ENCODE assay signal across 17 cellular contexts in genomic region chr10:11936389-11937152, GRCh38.
DNase-seq lines count a peak whose midpoint lies in the region; ATAC-seq, FAIRE-seq and TF ChIP-seq lines count a peak whose summit lies in the region.
"Had no signal": no experiment of that assay in that cellular context is flagged by ENCODE, and none has a peak within 500 bp of the region (broad histone marks: within the 10 kb centered on the region; RNA-seq: fewer than 3 reads in every experiment).

No MANE protein-coding gene starts in this region.

- TF ChIP-seq POLR2A in GM12878 (IDR thresholded peaks at IDR 0.05; ENCODE audit: low read depth, low read length) (0 out of 2 replicates have a peak, but pooled peaks have one; percentile 29), transverse colon (IDR thresholded peaks at IDR 0.05) (no peak)

- no peak overlapping the region for H3K4me2 ChIP-seq in GM12878 (ENCODE audit: control insufficient read depth, insufficient read depth)
- H3K4me2 ChIP-seq: BLaER1 treated with 17β-estradiol and CSF1 and Interleukin-3, amounts not matched to agents 10 nM and 100 nM had no signal

- CTCF ChIA-PET in GM12878 (lab: Yijun Ruan, JAX), result no interaction called here

- H3K4me3 Mint-ChIP-seq in stimulated activated naive CD8-positive, alpha-beta T cell treated with anti-CD3 and anti-CD28 coated beads, Interleukin-15, Interleukin-2, amounts not matched to agents 100 ng/mL and 50 ng/mL, for 24 hours, result no peak overlapping the region
- no peak overlapping the region for H3K4me3 Mint-ChIP-seq in stimulated activated naive CD8-positive, alpha-beta T cell treated with anti-CD3 and anti-CD28 coated beads, Interleukin-15, amount 100 ng/mL, for 72 hours
- H3K4me3 Mint-ChIP-seq: HFFc6 had no signal

- peak overlapping the region; percentile 36 for H3K27ac Mint-ChIP-seq in stimulated activated naive CD8-positive, alpha-beta T cell treated with anti-CD3 and anti-CD28 coated beads, Interleukin-15, Interleukin-2, amounts not matched to agents 100 ng/mL and 50 ng/mL, for 24 hours
- H3K27ac Mint-ChIP-seq in stimulated activated naive CD8-positive, alpha-beta T cell treated with anti-CD3 and anti-CD28 coated beads, Interleukin-15, amount 100 ng/mL, for 72 hours, result no peak overlapping the region
- H3K27ac Mint-ChIP-seq: HFFc6 had no signal

- H3K4me1 Mint-ChIP-seq in stimulated activated naive CD8-positive, alpha-beta T cell treated with anti-CD3 and anti-CD28 coated beads, Interleukin-15, Interleukin-2, amounts not matched to agents 100 ng/mL and 50 ng/mL, for 24 hours (ENCODE audit: low read depth), result no peaks in the 10 kb centered on the region
- no peaks in the 10 kb centered on the region for H3K4me1 Mint-ChIP-seq in stimulated activated naive CD8-positive, alpha-beta T cell treated with anti-CD3 and anti-CD28 coated beads, Interleukin-15, amount 100 ng/mL, for 72 hours

- no peaks in the 10 kb centered on the region for H3K9me3 ChIP-seq in GM12878 (replicated peaks; ENCODE audit: control insufficient read depth, insufficient read depth, low read length)
- H3K9me3 ChIP-seq in iPS-18a (ENCODE audit: control insufficient read depth, low read depth, low read length), result no peaks in the 10 kb centered on the region
- no peaks in the 10 kb centered on the region for H3K9me3 ChIP-seq in transverse colon
- H3K9me3 ChIP-seq: BLaER1 treated with 17β-estradiol and CSF1 and Interleukin-3, amounts not matched to agents 10 nM and 100 nM had no signal

- TF ChIP-seq RAD21 in GM12878 (IDR thresholded peaks at IDR 0.05; ENCODE audit: insufficient read depth, low read depth, low read length), result no peak

- H3K4me3 ChIP-seq in GM12878 (no peak overlapping the region), iPS-18a (ENCODE audit: low read length) (peak overlapping the region; percentile 39), transverse colon (no peak overlapping the region)
- H3K4me3 ChIP-seq: BLaER1 treated with 17β-estradiol and CSF1 and Interleukin-3, amounts not matched to agents 10 nM and 100 nM had no signal

- SMC1A ChIA-PET in GM12878 (lab: Charles Lee; ENCODE audit: uncharacterized antibody, unreplicated experiment), result no interaction called here

- BruUV-seq in GM12878 (replicated peaks; lab: Mats Ljungman, UMichigan), result no TSS peak

- H3K27me3 Mint-ChIP-seq in stimulated activated naive CD8-positive, alpha-beta T cell treated with anti-CD3 and anti-CD28 coated beads, Interleukin-15, Interleukin-2, amounts not matched to agents 100 ng/mL and 50 ng/mL, for 24 hours, result no peaks in the 10 kb centered on the region
- H3K27me3 Mint-ChIP-seq in stimulated activated naive CD8-positive, alpha-beta T cell treated with anti-CD3 and anti-CD28 coated beads, Interleukin-15, amount 100 ng/mL, for 72 hours, result no peaks in the 10 kb centered on the region

- RAD21 ChIA-PET in GM12878 (lab: Charles Lee; ENCODE audit: unreplicated experiment), result no interaction called here

- H4K20me1 ChIP-seq in GM12878 (ENCODE audit: control insufficient read depth, insufficient read depth), result no peaks in the 10 kb centered on the region

- H3K27me3 ChIP-seq in GM12878 (replicated peaks in 1 of 2; ENCODE audit: control insufficient read depth in 2 of 2, insufficient read depth in 2 of 2, low read length in 1 of 2), result no peaks in the 10 kb centered on the region
- no peaks in the 10 kb centered on the region for H3K27me3 ChIP-seq in iPS-18a (ENCODE audit: control insufficient read depth, insufficient read depth, low read length)
- H3K27me3 ChIP-seq in transverse colon, result no peaks in the 10 kb centered on the region
- H3K27me3 ChIP-seq: BLaER1 treated with 17β-estradiol and CSF1 and Interleukin-3, amounts not matched to agents 10 nM and 100 nM had no signal

- ATAC-seq in stimulated activated naive CD8-positive, alpha-beta T cell treated with anti-CD3 and anti-CD28 coated beads, Interleukin-15, amount 100 ng/mL, for 72 hours, result no peak
- no peak for ATAC-seq in GM12878

- no peak for DNase-seq in stimulated activated naive CD8-positive, alpha-beta T cell treated with anti-CD3 and anti-CD28 coated beads, Interleukin-15, amount 100 ng/mL, for 72 hours
- no peak for DNase-seq in GM12878 (ENCODE audit: low read depth, low spot score)
- DNase-seq in transverse colon, result peak; percentile 57
- no peak for DNase-seq in occipital lobe (lab: John Stamatoyannopoulos, UW)
- no peak for DNase-seq in NCI-H345 treated with DMSO at 0.1 percent for 48 hours (lab: John Stamatoyannopoulos, UW; ENCODE audit: unreplicated experiment)
- no peak for DNase-seq in DMS 273 treated with DMSO at 0.1 percent for 48 hours (lab: John Stamatoyannopoulos, UW)
- DNase-seq: DMS153, HFFc6, MV-4-11, NCI-H1436 treated with DMSO at 0.1 percent for 48 hours, NCI-H2081 treated with DMSO at 0.1 percent for 48 hours, NCI-H446 had no signal

- H3K4me1 ChIP-seq in GM12878 (ENCODE audit: control insufficient read depth, insufficient read depth, low read length), result no peaks in the 10 kb centered on the region
- peaks cover 39% of the 10 kb centered on the region for H3K4me1 ChIP-seq in iPS-18a (ENCODE audit: control insufficient read depth, low read depth, low read length)
- H3K4me1 ChIP-seq in transverse colon, result peaks cover 5 to 58% (median 35%) of the 10 kb centered on the region in 4 donors
- H3K4me1 ChIP-seq: BLaER1 treated with 17β-estradiol and CSF1 and Interleukin-3, amounts not matched to agents 10 nM and 100 nM had no signal

- TF ChIP-seq CTCF in GM12878 (IDR thresholded peaks at IDR 0.05 in 2 of 3, conservative IDR thresholded peaks at IDR 0.05 in 1 of 3; ENCODE audit: control insufficient read depth in 2 of 3, extremely low read depth in 1 of 3, insufficient read depth in 1 of 3, low read depth in 3 of 3, low read length in 3 of 3), result no peak
- no peak for TF ChIP-seq CTCF in transverse colon (IDR thresholded peaks at IDR 0.05)

- POLR2A ChIA-PET in GM12878 (lab: Charles Lee), result no interaction called here

- no peak overlapping the region for H3K9ac ChIP-seq in GM12878 (ENCODE audit: control insufficient read depth, insufficient read depth, low read length)
- no peak overlapping the region for H3K9ac ChIP-seq in iPS-18a (ENCODE audit: low read length)
- H3K9ac ChIP-seq: BLaER1 treated with 17β-estradiol and CSF1 and Interleukin-3, amounts not matched to agents 10 nM and 100 nM had no signal

- 96% methylated on average over 8 of the region's 8 CpGs for WGBS in GM12878 (ENCODE audit: insufficient coverage, insufficient replicate concordance, low lambda C conversion rate, missing lambda C conversion rate)
- 40% methylated on average over 4 to 8 of the region's 8 CpGs for WGBS in transverse colon (ENCODE audit: low coverage in 1 of 2), 2 donors

- no peak overlapping the region for H3K27ac ChIP-seq in GM12878 (ENCODE audit: control insufficient read depth, insufficient read depth)
- H3K27ac ChIP-seq in iPS-18a (ENCODE audit: low read length), result no peak overlapping the region
- H3K27ac ChIP-seq in transverse colon, result peak overlapping the region; percentile 64 to 81 (median 71)
- H3K27ac ChIP-seq: BLaER1 treated with 17β-estradiol and CSF1 and Interleukin-3, amounts not matched to agents 10 nM and 100 nM had no signal

- TF ChIP-seq EP300 in GM12878 (IDR thresholded peaks at IDR 0.05; ENCODE audit: borderline replicate concordance in 1 of 2, control insufficient read depth in 1 of 2, low read depth in 2 of 2, low read length in 2 of 2) (no peak), transverse colon (IDR thresholded peaks at IDR 0.05; ENCODE audit: low read depth) (no peak)

- H3K36me3 ChIP-seq in GM12878 (ENCODE audit: control insufficient read depth in 2 of 2, insufficient read depth in 2 of 2, low read length in 1 of 2), result peaks cover 4 to 23% of the 10 kb centered on the region in 2 experiments
- peaks cover 12% of the 10 kb centered on the region for H3K36me3 ChIP-seq in iPS-18a (ENCODE audit: control insufficient read depth, low read depth, low read length)
- peaks cover 0 to 14% (median 0%) of the 10 kb centered on the region in 4 donors for H3K36me3 ChIP-seq in transverse colon

- intact Hi-C loops in GM12878 (cut with micrococcal nuclease; ENCODE audit: unreplicated experiment), result no loop called here
- intact Hi-C loops in transverse colon (cut with DNase I; ENCODE audit: low total_unique reads), result no loop called here

- H3K9me3 Mint-ChIP-seq in stimulated activated naive CD8-positive, alpha-beta T cell treated with anti-CD3 and anti-CD28 coated beads, Interleukin-15, Interleukin-2, amounts not matched to agents 100 ng/mL and 50 ng/mL, for 24 hours, result no peaks in the 10 kb centered on the region
- no peaks in the 10 kb centered on the region for H3K9me3 Mint-ChIP-seq in stimulated activated naive CD8-positive, alpha-beta T cell treated with anti-CD3 and anti-CD28 coated beads, Interleukin-15, amount 100 ng/mL, for 72 hours
- H3K9me3 Mint-ChIP-seq: HFFc6 had no signal

- no peak for FAIRE-seq in GM12878 (lab: Jason Lieb, UNC)
- FAIRE-seq: GM18507, GM19239 had no signal

- in situ Hi-C loops in GM12878 (cut with MboI), result no loop called here
- in situ Hi-C loops in transverse colon (cut with MboI; ENCODE audit: low pct_ligation_motif_present in 1 of 4, low pct_unique_long_range_greater_than_20kb in 1 of 4, low sequenced_read_pairs in 3 of 4), result no loop called here

- no peak overlapping the region for H2AFZ ChIP-seq in GM12878 (ENCODE audit: control insufficient read depth, low read depth, low read length)

- H3K36me3 Mint-ChIP-seq in stimulated activated naive CD8-positive, alpha-beta T cell treated with anti-CD3 and anti-CD28 coated beads, Interleukin-15, Interleukin-2, amounts not matched to agents 100 ng/mL and 50 ng/mL, for 24 hours (ENCODE audit: low read depth), result peaks cover 40% of the 10 kb centered on the region

- H3K79me2 ChIP-seq in GM12878 (ENCODE audit: control insufficient read depth, insufficient read depth, low read length), result no peaks in the 10 kb centered on the region

TF ChIP-seq in GM12878, 131 proteins besides CTCF, POLR2A, EP300 and RAD21 (continues in another document):
- TF ChIP-seq RAD51 (IDR thresholded peaks at IDR 0.05), result no peak

Comparison
In these comparisons a context has a peak if more than half of its experiments do, and no peak if none do; other contexts are left out.
1. H3K27ac ChIP-seq: peak in transverse colon (4 of 4); none in GM12878 (single experiment) and iPS-18a (single experiment).